8 cellular contexts compared by ENCODE assay signal in genomic region chrX:12974217-12974796, GRCh38. TPM values are rescaled to one million over a fixed set of nuclear protein-coding genes. Genes with fewer than 3 reads are reported as not detected.
DNase-seq lines count a peak whose midpoint lies in the region; ATAC-seq, FAIRE-seq and TF ChIP-seq lines count a peak whose summit lies in the region.

No MANE protein-coding gene starts in this region.

- peak overlapping the region; percentile 98 for H3K4me3 Mint-ChIP-seq in CD14-positive monocyte
- peak overlapping the region; percentile 99 for H3K4me3 Mint-ChIP-seq in T-helper 2 cell treated with Interferon-gamma antibody and Interleukin-4, amounts not matched to agents 5 μg/mL and 100 μg/mL, for 36 hours
- H3K4me3 Mint-ChIP-seq in chondrocyte (ENCODE audit: unreplicated experiment), result peak overlapping the region; percentile 86

- peak overlapping the region; percentile 86 to 94 for H3K27ac ChIP-seq in kidney (ENCODE audit: low read depth in 2 of 2, low read length in 2 of 2)

- no peak for FAIRE-seq in kidney (lab: Jason Lieb, UNC)

- H3K4me1 Mint-ChIP-seq in CD14-positive monocyte (peaks cover 47% of the 10 kb centered on the region), chondrocyte (ENCODE audit: low read depth) (peaks cover 41% of the 10 kb centered on the region)
- peaks cover 36% of the 10 kb centered on the region for H3K4me1 Mint-ChIP-seq in T-helper 2 cell treated with Interferon-gamma antibody and Interleukin-4, amounts not matched to agents 5 μg/mL and 100 μg/mL, for 36 hours (ENCODE audit: low read depth)

- peaks cover 0 to 29% (median 14%) of the 10 kb centered on the region in 7 donors for H3K9me3 Mint-ChIP-seq in CD14-positive monocyte
- H3K9me3 Mint-ChIP-seq in T-helper 2 cell treated with Interferon-gamma antibody and Interleukin-4, amounts not matched to agents 5 μg/mL and 100 μg/mL, for 36 hours, result no peaks in the 10 kb centered on the region
- H3K9me3 Mint-ChIP-seq in chondrocyte (ENCODE audit: low read depth), result no peaks in the 10 kb centered on the region

- H3K36me3 ChIP-seq in kidney (ENCODE audit: control insufficient read depth in 1 of 2, insufficient read depth in 2 of 2, low read length in 2 of 2), result peaks cover 0 to 4% of the 10 kb centered on the region in 2 donors

- H3K4me3 ChIP-seq in kidney (ENCODE audit: low read length in 2 of 2), result peak overlapping the region; percentile 64 to 78

- H3K27me3 Mint-ChIP-seq in CD14-positive monocyte (ENCODE audit: low read depth in 3 of 3) (peaks cover 0 to 83% (median 0%) of the 10 kb centered on the region in 3 donors), chondrocyte (ENCODE audit: low read depth) (no peaks in the 10 kb centered on the region)
- H3K27me3 Mint-ChIP-seq in T-helper 2 cell treated with Interferon-gamma antibody and Interleukin-4, amounts not matched to agents 5 μg/mL and 100 μg/mL, for 36 hours (ENCODE audit: low read depth), result peaks cover 2% of the 10 kb centered on the region

- intact Hi-C loops in CD14-positive monocyte (cut with micrococcal nuclease), result loop anchor here (5.0 to 10.0 kb wide), 4 partner anchors 33 to 520 kb away; no protein-coding TSS in a partner anchor
- intact Hi-C loops in kidney (cut with DNase I), result no loop called here

- peak; percentile 71 for DNase-seq in CD14-positive monocyte (ENCODE audit: low spot score)
- DNase-seq in T-helper 2 cell treated with Interferon-gamma antibody and Interleukin-4, amounts not matched to agents 5 μg/mL and 100 μg/mL, for 36 hours (ENCODE audit: low spot score), result peak; percentile 50
- no peak for DNase-seq in chondrocyte (ENCODE audit: low spot score)
- peak; percentile 86 for DNase-seq in kidney
- DNase-seq in stimulated activated CD4-positive, alpha-beta T cell treated with anti-CD3 and anti-CD28 coated beads, Interleukin-4, amount 100 ng/mL, for 24 hours, result peak; percentile 64
- DNase-seq in NCI-H187 treated with DMSO at 0.1 percent for 48 hours (lab: John Stamatoyannopoulos, UW), result no peak

- H3K36me3 Mint-ChIP-seq in CD14-positive monocyte, result peaks cover 25 to 26% of the 10 kb centered on the region in 2 donors
- peaks cover 41% of the 10 kb centered on the region for H3K36me3 Mint-ChIP-seq in T-helper 2 cell treated with Interferon-gamma antibody and Interleukin-4, amounts not matched to agents 5 μg/mL and 100 μg/mL, for 36 hours (ENCODE audit: low read depth)
- H3K36me3 Mint-ChIP-seq in chondrocyte (ENCODE audit: low read depth), result peaks cover 23% of the 10 kb centered on the region

- H3K4me1 ChIP-seq in kidney (ENCODE audit: control insufficient read depth in 1 of 2, insufficient read depth in 1 of 2, low read depth in 1 of 2, low read length in 2 of 2), result peaks cover 0 to 3% of the 10 kb centered on the region in 2 donors

- peak; percentile 1 for ATAC-seq in HG03469 (IDR thresholded peaks at IDR 0.05; ENCODE audit: unreplicated experiment)
- no peak for ATAC-seq in HG03095 (IDR thresholded peaks at IDR 0.05; ENCODE audit: unreplicated experiment)

- peak overlapping the region; percentile 41 to 95 for H3K9ac ChIP-seq in kidney (ENCODE audit: low read length in 2 of 2)

- H3K27ac Mint-ChIP-seq in CD14-positive monocyte (peak overlapping the region; percentile 94 to 99 (median 97)), chondrocyte (ENCODE audit: unreplicated experiment) (peak overlapping the region; percentile 98)
- peak overlapping the region; percentile 99 for H3K27ac Mint-ChIP-seq in T-helper 2 cell treated with Interferon-gamma antibody and Interleukin-4, amounts not matched to agents 5 μg/mL and 100 μg/mL, for 36 hours

- TF ChIP-seq CTCF in CD14-positive monocyte (IDR thresholded peaks at IDR 0.05) (no peak), chondrocyte (IDR thresholded peaks at IDR 0.05) (no peak), kidney (IDR thresholded peaks at IDR 0.05; ENCODE audit: borderline replicate concordance, extremely low read depth, insufficient read depth) (no peak)

- no peaks in the 10 kb centered on the region for H3K9me3 ChIP-seq in kidney (ENCODE audit: control insufficient read depth in 1 of 2, low read length in 2 of 2)

RNA-seq across cellular contexts. Expression of gene TMSB4X, which starts 0.6 kb away (rescaled TPM):
- polyA plus RNA-seq in CD14-positive monocyte, result over 10,000 TPM; 27,127 to 31,074 TPM
- 1,769 to 3,180 TPM (median 3,093 TPM) in 3 replicates for total RNA-seq in chondrocyte
- total RNA-seq in kidney, result 2,421 TPM
- 3,432 TPM for polyA plus RNA-seq in kidney (ENCODE audit: insufficient read depth, low read depth, low replicate concordance)

Comparison
In these comparisons a context has a peak if more than half of its experiments do, and no peak if none do; other contexts are left out.
1. DNase-seq: peak in CD14-positive monocyte (single experiment), T-helper 2 cell treated with Interferon-gamma antibody and Interleukin-4, amounts not matched to agents 5 μg/mL and 100 μg/mL, for 36 hours (single experiment), kidney (single experiment) and stimulated activated CD4-positive, alpha-beta T cell treated with anti-CD3 and anti-CD28 coated beads, Interleukin-4, amount 100 ng/mL, for 24 hours (single experiment); none in chondrocyte (single experiment) and NCI-H187 treated with DMSO at 0.1 percent for 48 hours (single experiment).
2. Peak in every context shown above with its lines, with median percentiles within 50 percentile points of each other: H3K27ac Mint-ChIP-seq and H3K4me3 Mint-ChIP-seq.